In genomic region chr10:10092581-10092980, GRCh38 we compare ENCODE assay signal across 14 cellular contexts.
DNase-seq lines count a peak whose midpoint lies in the region; ATAC-seq and TF ChIP-seq lines count a peak whose summit lies in the region.
"Had no signal": no experiment of that assay in that cellular context is flagged by ENCODE, and none has a peak within 500 bp of the region (broad histone marks: within the 10 kb centered on the region; RNA-seq: fewer than 3 reads in every experiment).

No MANE protein-coding gene starts in this region.

- H3K4me3 ChIP-seq in testis: no peak overlapping the region
- H3K4me3 ChIP-seq: SJSA1 had no signal

- TF ChIP-seq POLR2A in testis (IDR thresholded peaks at IDR 0.05): no peak

- intact Hi-C loops in testis (cut with DNase I; ENCODE audit: low total_unique reads): no loop called here

- no peaks in the 10 kb centered on the region for H3K27me3 ChIP-seq in testis
- H3K27me3 ChIP-seq: SJSA1 had no signal

- H3K27ac ChIP-seq in testis: no peak overlapping the region
- H3K27ac ChIP-seq: SJSA1 had no signal

- DNase-seq in SHP77 (lab: John Stamatoyannopoulos, UW): peak; percentile 4 to 15
- no peak for DNase-seq in SHP77 treated with DMSO at 0.1 percent for 48 hours (lab: John Stamatoyannopoulos, UW)
- peak; percentile 52 for DNase-seq in ecto neural progenitor cell (ENCODE audit: low spot score)
- DNase-seq in left kidney (ENCODE audit: low read depth, low spot score): peak; percentile 34
- DNase-seq in testis: peak; percentile 25
- no peak for DNase-seq in GM10266 (ENCODE audit: extremely low spot score)
- no peak for DNase-seq in epidermal melanocyte (ENCODE audit: insufficient read length, low spot score)
- DNase-seq: activated B cell treated with CpG ODN at 0.5 μM for 24 hours, DMS79 treated with DMSO at 0.1 percent for 48 hours, left colon, NCI-H524, substantia nigra had no signal

- peaks cover 4% of the 10 kb centered on the region for H3K4me1 ChIP-seq in testis
- H3K4me1 ChIP-seq: SJSA1 had no signal

- no peak for TF ChIP-seq CTCF in testis (IDR thresholded peaks at IDR 0.05)
- TF ChIP-seq CTCF in GM10266 (IDR thresholded peaks at IDR 0.05; ENCODE audit: control insufficient read depth, insufficient read depth, low read depth, missing control alignments): no peak

- H3K9me3 ChIP-seq in testis: no peaks in the 10 kb centered on the region

- 35 to 44% methylated on average over 6 of the region's 6 CpGs for WGBS in testis, 2 donors

- no peak for ATAC-seq in HG03135 (IDR thresholded peaks at IDR 0.05; ENCODE audit: unreplicated experiment)
- ATAC-seq: left colon had no signal

- H3K36me3 ChIP-seq in testis (ENCODE audit: low read depth, missing control alignments): no peaks in the 10 kb centered on the region
- H3K36me3 ChIP-seq: SJSA1 had no signal

Comparison
In these comparisons a context has a peak if more than half of its experiments do, and no peak if none do; other contexts are left out.
1. DNase-seq: peak in SHP77 (2 of 2), ecto neural progenitor cell (single experiment), left kidney (single experiment) and testis (single experiment); none in SHP77 treated with DMSO at 0.1 percent for 48 hours (single experiment), GM10266 (single experiment) and epidermal melanocyte (single experiment).